8 cellular contexts compared by ENCODE assay signal in genomic region chr1:209823143-209824041, GRCh38. TPM values are rescaled to one million over a fixed set of nuclear protein-coding genes. Genes with fewer than 3 reads are reported as not detected.
DNase-seq lines count a peak whose midpoint lies in the region; ATAC-seq, FAIRE-seq and TF ChIP-seq lines count a peak whose summit lies in the region.

No MANE protein-coding gene starts in this region.

- peak in 2 of 3 donors; percentile 59 to 66 for TF ChIP-seq CTCF in breast epithelium (IDR thresholded peaks at IDR 0.05)
- peak; percentile 55 for TF ChIP-seq CTCF in liver (IDR thresholded peaks at IDR 0.05; ENCODE audit: low read depth, low read length, missing input control)

- H3K9ac ChIP-seq in NT2/D1 (ENCODE audit: insufficient read length, low read depth) (no peak overlapping the region), liver (ENCODE audit: low read depth in 1 of 2, low read length in 2 of 2) (no peak overlapping the region)

- H3K27me3 ChIP-seq in NT2/D1 (ENCODE audit: insufficient read depth, insufficient read length) (no peaks in the 10 kb centered on the region), breast epithelium (no peaks in the 10 kb centered on the region), liver (ENCODE audit: control insufficient read depth in 4 of 4, insufficient read depth in 4 of 4, low read length in 3 of 4) (no peaks in the 10 kb centered on the region)

- no peak overlapping the region for H3K4me3 ChIP-seq in NT2/D1 (ENCODE audit: insufficient read length, low read depth)
- peak overlapping the region in 1 of 3 donors; percentile 12 for H3K4me3 ChIP-seq in breast epithelium
- no peak overlapping the region for H3K4me3 ChIP-seq in liver (ENCODE audit: low read depth in 1 of 3, low read length in 3 of 3)

- 36% methylated on average over 12 of the region's 12 CpGs for WGBS in liver

- DNase-seq in G401 (ENCODE audit: low spot score) (peak; percentile 81), NT2/D1 (ENCODE audit: low read depth, low spot score) (peak; percentile 52), breast epithelium (ENCODE audit: low spot score in 2 of 2) (no peak), urothelium cell line (ENCODE audit: low spot score) (peak; percentile 54), epidermal melanocyte (ENCODE audit: insufficient read length, low spot score) (no peak)

- no peak for TF ChIP-seq POLR2A in breast epithelium (IDR thresholded peaks at IDR 0.05)

- H3K4me1 ChIP-seq in NT2/D1 (ENCODE audit: insufficient read depth, insufficient read length) (no peaks in the 10 kb centered on the region), breast epithelium (no peaks in the 10 kb centered on the region), liver (ENCODE audit: control insufficient read depth in 4 of 4, insufficient read depth in 4 of 4, low read length in 3 of 4) (peaks cover 0 to 4% (median 0%) of the 10 kb centered on the region in 4 donors)

- H3K27ac ChIP-seq in breast epithelium = peak overlapping the region; percentile 30 to 50
- H3K27ac ChIP-seq in liver (ENCODE audit: low read depth in 1 of 2, low read length in 2 of 2) = no peak overlapping the region

- peak; percentile 63 to 81 for TF ChIP-seq RAD21 in liver (IDR thresholded peaks at IDR 0.05)

- ATAC-seq in HG03159 (IDR thresholded peaks at IDR 0.05; ENCODE audit: unreplicated experiment) = peak; percentile 36

- H3K36me3 ChIP-seq in NT2/D1 (ENCODE audit: insufficient read depth, insufficient read length, low read length) (no peaks in the 10 kb centered on the region), breast epithelium (no peaks in the 10 kb centered on the region), liver (ENCODE audit: control insufficient read depth in 4 of 4, insufficient read depth in 3 of 4, low read depth in 1 of 4, low read length in 3 of 4) (no peaks in the 10 kb centered on the region)

- peak; percentile 70 for FAIRE-seq in A204.1 (lab: Jason Lieb, UNC)
- FAIRE-seq in urothelium cell line (lab: Jason Lieb, UNC) = no peak

- intact Hi-C loops in breast epithelium (cut with DNase I; ENCODE audit: low total_unique reads) = no loop called here

- in situ Hi-C loops in G401 (cut with HindIII; ENCODE audit: low sequenced_read_pairs) = no loop called here

- H3K9me3 ChIP-seq in NT2/D1 (ENCODE audit: insufficient read depth, low read length) (no peaks in the 10 kb centered on the region), breast epithelium (no peaks in the 10 kb centered on the region), liver (ENCODE audit: control insufficient read depth in 4 of 4, low read length in 3 of 4) (no peaks in the 10 kb centered on the region)

TF ChIP-seq in liver, 16 proteins besides CTCF, POLR2A, EP300 and RAD21:
- TF ChIP-seq ZBTB33 (IDR thresholded peaks at IDR 0.05) = no peak
- no peak for TF ChIP-seq NR2F2 (IDR thresholded peaks at IDR 0.05)
- TF ChIP-seq EGR1 (IDR thresholded peaks at IDR 0.05; ENCODE audit: low read depth in 2 of 2) = no peak
- TF ChIP-seq HNF4G (IDR thresholded peaks at IDR 0.05) = no peak
- TF ChIP-seq REST (IDR thresholded peaks at IDR 0.05) = no peak
- TF ChIP-seq FOXA1 (IDR thresholded peaks at IDR 0.05) = no peak
- TF ChIP-seq RXRA (IDR thresholded peaks at IDR 0.05) = no peak
- TF ChIP-seq TAF1 (conservative IDR thresholded peaks at IDR 0.05) = no peak

RNA-seq across cellular contexts. Expression of gene UTP25, which starts 4.4 kb away (rescaled TPM):
- 9.7 and 13.5 TPM in 2 replicates for total RNA-seq in G401 (2014; rRNA removed; shearing (Covaris generic))
- total RNA-seq in breast epithelium (10 to 100 TPM in 2 of 3 donors, 1 to 10 TPM in 1; 6.4 to 15.5 (median 11.1) TPM), liver (1 to 10 TPM; 2.4 to 7.7 TPM)
- 1 to 10 TPM; 2.8 to 3.3 TPM for polyA plus RNA-seq in liver

RNA-seq across cellular contexts. Expression of gene IRF6, which starts 17.4 kb away (rescaled TPM):
- total RNA-seq in G401 (2014; rRNA removed; shearing (Covaris generic)) = not detected in 2 replicates
- total RNA-seq in breast epithelium (10 to 100 TPM in 2 of 3 donors, 1 to 10 TPM in 1; 1.9 to 81.8 (median 42.9) TPM), liver (10 to 100 TPM in 1 of 2 donors, under 1 TPM in 1; 0.51 to 29.3 TPM)
- polyA plus RNA-seq in liver = 10 to 100 TPM; 11.0 to 17.5 TPM

RNA-seq across cellular contexts. Expression of gene C1orf74, which starts 39.0 kb away (rescaled TPM):
- total RNA-seq in G401 (2014; rRNA removed; shearing (Covaris generic)) = 6.2 and 9.0 TPM in 2 replicates
- total RNA-seq in breast epithelium (1 to 10 TPM in 2 of 3 donors, under 1 TPM in 1; 0.64 to 3.1 (median 2.0) TPM), liver (1 to 10 TPM; 1.2 to 1.8 TPM)
- polyA plus RNA-seq in liver = under 1 TPM; 0.82 to 0.95 TPM

Comparison
In these comparisons a context has a peak if more than half of its experiments do, and no peak if none do; other contexts are left out.
1. DNase-seq: peak in G401 (single experiment), NT2/D1 (single experiment) and urothelium cell line (single experiment); none in breast epithelium (0 of 2) and epidermal melanocyte (single experiment).
2. H3K27ac ChIP-seq: peak in breast epithelium (2 of 2); none in liver (0 of 2).